1 cellular context compared by ENCODE assay signal in the genomic region with DNA sequence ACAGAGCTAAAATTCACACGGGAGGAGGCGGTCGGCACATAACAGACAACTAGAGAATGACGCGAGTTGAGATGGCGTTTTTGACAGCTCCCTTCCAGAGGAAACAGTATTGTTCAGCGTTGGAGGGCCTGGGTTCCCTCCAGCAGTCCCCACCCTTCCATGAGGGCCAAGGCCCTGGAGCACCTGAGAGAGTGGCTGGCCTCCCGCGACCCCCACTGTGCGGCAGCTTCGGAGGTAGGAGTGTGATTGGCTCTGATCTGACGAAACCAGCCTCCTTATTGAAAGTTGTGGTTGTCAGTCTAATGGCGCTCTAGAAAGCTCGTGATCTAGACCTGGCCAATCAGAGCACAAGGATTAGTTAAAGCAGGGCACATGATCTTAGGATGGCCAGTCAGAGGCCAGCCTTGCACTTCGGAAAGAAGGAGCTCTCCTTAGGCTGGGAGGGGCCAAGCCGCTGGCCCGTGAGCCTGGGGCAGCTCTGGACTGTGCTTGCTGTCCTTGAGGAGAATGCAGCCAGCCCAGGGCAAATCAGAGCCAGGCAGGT.
TF ChIP-seq lines count a peak whose summit lies in the region.

No MANE protein-coding gene starts in this region.

TF ChIP-seq in K562, 482 proteins besides CTCF, POLR2A, EP300 and RAD21 (continued from another document):
- TF ChIP-seq, protein P1, sequence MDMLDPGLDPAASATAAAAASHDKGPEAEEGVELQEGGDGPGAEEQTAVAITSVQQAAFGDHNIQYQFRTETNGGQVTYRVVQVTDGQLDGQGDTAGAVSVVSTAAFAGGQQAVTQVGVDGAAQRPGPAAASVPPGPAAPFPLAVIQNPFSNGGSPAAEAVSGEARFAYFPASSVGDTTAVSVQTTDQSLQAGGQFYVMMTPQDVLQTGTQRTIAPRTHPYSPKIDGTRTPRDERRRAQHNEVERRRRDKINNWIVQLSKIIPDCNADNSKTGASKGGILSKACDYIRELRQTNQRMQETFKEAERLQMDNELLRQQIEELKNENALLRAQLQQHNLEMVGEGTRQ (CRISPR knock-in tag; IDR thresholded peaks at IDR 0.05), result peak; percentile 92
- no peak for TF ChIP-seq HDAC8 (tag; IDR thresholded peaks at IDR 0.05)
- TF ChIP-seq, protein P2, sequence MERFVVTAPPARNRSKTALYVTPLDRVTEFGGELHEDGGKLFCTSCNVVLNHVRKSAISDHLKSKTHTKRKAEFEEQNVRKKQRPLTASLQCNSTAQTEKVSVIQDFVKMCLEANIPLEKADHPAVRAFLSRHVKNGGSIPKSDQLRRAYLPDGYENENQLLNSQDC (CRISPR knock-in tag; IDR thresholded peaks at IDR 0.05), result no peak
- TF ChIP-seq, protein P3, sequence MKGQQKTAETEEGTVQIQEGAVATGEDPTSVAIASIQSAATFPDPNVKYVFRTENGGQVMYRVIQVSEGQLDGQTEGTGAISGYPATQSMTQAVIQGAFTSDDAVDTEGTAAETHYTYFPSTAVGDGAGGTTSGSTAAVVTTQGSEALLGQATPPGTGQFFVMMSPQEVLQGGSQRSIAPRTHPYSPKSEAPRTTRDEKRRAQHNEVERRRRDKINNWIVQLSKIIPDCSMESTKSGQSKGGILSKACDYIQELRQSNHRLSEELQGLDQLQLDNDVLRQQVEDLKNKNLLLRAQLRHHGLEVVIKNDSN (CRISPR knock-in tag; IDR thresholded peaks at IDR 0.05), result peak; percentile 70
